ENCODE assay signal across 15 cellular contexts in genomic region chr4:40211224-40212185, GRCh38. TPM values are rescaled to one million over a fixed set of nuclear protein-coding genes. Genes with fewer than 3 reads are reported as not detected.
DNase-seq lines count a peak whose midpoint lies in the region; ATAC-seq and TF ChIP-seq lines count a peak whose summit lies in the region.
"Had no signal": no experiment of that assay in that cellular context is flagged by ENCODE, and none has a peak within 500 bp of the region (broad histone marks: within the 10 kb centered on the region; RNA-seq: fewer than 3 reads in every experiment).

No MANE protein-coding gene starts in this region.

- H3K9me3 Mint-ChIP-seq in activated naive CD8-positive, alpha-beta T cell treated with anti-CD3 and anti-CD28 coated beads, Interleukin-2, amount 50 U/mL, for 24 hours, result no peaks in the 10 kb centered on the region
- H3K9me3 Mint-ChIP-seq in natural killer cell, result no peaks in the 10 kb centered on the region

- no peak for TF ChIP-seq EP300 in SK-N-SH (IDR thresholded peaks at IDR 0.05; ENCODE audit: borderline replicate concordance in 1 of 2, low read depth in 1 of 2, low read length in 1 of 2)

- intact Hi-C loops in natural killer cell (cut with micrococcal nuclease), result no loop called here

- TF ChIP-seq CTCF in SK-N-SH (IDR thresholded peaks at IDR 0.05) (no peak), Loucy (conservative IDR thresholded peaks at IDR 0.05; ENCODE audit: low read length) (no peak), natural killer cell (IDR thresholded peaks at IDR 0.05) (no peak)

- no peak for DNase-seq in SK-N-SH
- DNase-seq in activated naive CD8-positive, alpha-beta T cell treated with anti-CD3 and anti-CD28 coated beads, Interleukin-2, amount 50 U/mL, for 24 hours, result no peak
- no peak for DNase-seq in natural killer cell
- DNase-seq in iPS-NIHi11 (ENCODE audit: low spot score), result no peak
- DNase-seq in NCI-H2227 (lab: John Stamatoyannopoulos, UW; ENCODE audit: unreplicated experiment), result no peak
- DNase-seq: 8988T, body of pancreas, heart left ventricle, left lung, NCI-H2081 treated with DMSO at 0.1 percent for 48 hours, nucleus accumbens had no signal

- no peaks in the 10 kb centered on the region for H3K27me3 ChIP-seq in SK-N-SH (ENCODE audit: insufficient read depth)
- H3K27me3 ChIP-seq in Loucy (ENCODE audit: insufficient read depth, low read length, poor library complexity, severe bottlenecking), result no peaks in the 10 kb centered on the region
- H3K27me3 ChIP-seq: body of pancreas, heart left ventricle, left lung had no signal

- 89% methylated on average over 13 of the region's 13 CpGs for WGBS in SK-N-SH (ENCODE audit: low lambda C conversion rate)

- H2AFZ ChIP-seq in SK-N-SH (ENCODE audit: low read depth) (no peak overlapping the region), Loucy (ENCODE audit: low read length) (no peak overlapping the region)

- no peak overlapping the region for H3K27ac ChIP-seq in SK-N-SH (ENCODE audit: low read depth in 2 of 2, low read length in 1 of 2)
- H3K27ac ChIP-seq: body of pancreas, KMS-11, left lung had no signal

- H4K20me1 ChIP-seq in SK-N-SH (ENCODE audit: insufficient read depth) (no peaks in the 10 kb centered on the region), Loucy (ENCODE audit: insufficient read depth, low read length, poor library complexity, severe bottlenecking) (peaks cover 97% of the 10 kb centered on the region)

- H3K4me3 ChIP-seq in SK-N-SH (ENCODE audit: low read depth in 2 of 2, low read length in 1 of 2) (no peak overlapping the region), Loucy (ENCODE audit: low read length, poor library complexity, severe bottlenecking) (peak overlapping the region; percentile 45)
- H3K4me3 ChIP-seq: body of pancreas, heart left ventricle, left lung had no signal

- CTCF ChIA-PET in SK-N-SH (lab: Yijun Ruan, JAX), result no interaction called here

- POLR2A ChIA-PET in SK-N-SH (lab: Yijun Ruan, JAX), result no interaction called here

- H3K4me2 ChIP-seq in SK-N-SH (no peak overlapping the region), Loucy (ENCODE audit: low read depth, low read length, poor library complexity, severe bottlenecking) (peak overlapping the region; percentile 96)
- H3K4me2 ChIP-seq: KMS-11 had no signal

- H3K79me2 ChIP-seq in SK-N-SH (ENCODE audit: insufficient read depth) (no peaks in the 10 kb centered on the region), Loucy (ENCODE audit: insufficient read depth, low read length) (peaks cover 100% of the 10 kb centered on the region)

- H3K4me1 ChIP-seq in SK-N-SH (ENCODE audit: control insufficient read depth in 1 of 2, insufficient read depth in 2 of 2, low read depth in 1 of 2, low read length in 1 of 2), result peaks cover 5 to 6% of the 10 kb centered on the region in 2 experiments; a peak in 3 of 4 replicates
- H3K4me1 ChIP-seq in Loucy (ENCODE audit: insufficient read depth, low read length, poor library complexity, severe bottlenecking), result peaks cover 69% of the 10 kb centered on the region
- H3K4me1 ChIP-seq: body of pancreas had no signal

- H3K4me1 Mint-ChIP-seq in activated naive CD8-positive, alpha-beta T cell treated with anti-CD3 and anti-CD28 coated beads, Interleukin-2, amount 50 U/mL, for 24 hours, result peaks cover 94% of the 10 kb centered on the region
- H3K4me1 Mint-ChIP-seq in natural killer cell, result peaks cover 85 to 87% of the 10 kb centered on the region in 2 donors

- H3K36me3 Mint-ChIP-seq in activated naive CD8-positive, alpha-beta T cell treated with anti-CD3 and anti-CD28 coated beads, Interleukin-2, amount 50 U/mL, for 24 hours (ENCODE audit: low read depth), result peaks cover 73% of the 10 kb centered on the region
- no peaks in the 10 kb centered on the region for H3K36me3 Mint-ChIP-seq in natural killer cell

- H3K9ac ChIP-seq in SK-N-SH (no peak overlapping the region), Loucy (ENCODE audit: low read depth, low read length, poor library complexity, severe bottlenecking) (no peak overlapping the region)
- H3K9ac ChIP-seq: KMS-11 had no signal

- no peaks in the 10 kb centered on the region for H3K36me3 ChIP-seq in SK-N-SH (replicated peaks in 1 of 2; ENCODE audit: control insufficient read depth in 1 of 2, insufficient read depth in 2 of 2, low read length in 1 of 2)
- peaks cover 82% of the 10 kb centered on the region for H3K36me3 ChIP-seq in Loucy (ENCODE audit: insufficient read depth, low read length)
- H3K36me3 ChIP-seq: heart left ventricle, left lung had no signal

- H3K9me3 ChIP-seq in SK-N-SH (no peaks in the 10 kb centered on the region), Loucy (ENCODE audit: insufficient read depth, low read depth, low read length) (no peaks in the 10 kb centered on the region)
- H3K9me3 ChIP-seq: body of pancreas, heart left ventricle, left lung had no signal

- TF ChIP-seq RAD21 in SK-N-SH (IDR thresholded peaks at IDR 0.05; ENCODE audit: low read length), result no peak

- H3K9me2 ChIP-seq in SK-N-SH (no peaks in the 10 kb centered on the region), Loucy (replicated peaks; ENCODE audit: low read depth, low read length) (no peaks in the 10 kb centered on the region)

- H3K27ac Mint-ChIP-seq in activated naive CD8-positive, alpha-beta T cell treated with anti-CD3 and anti-CD28 coated beads, Interleukin-2, amount 50 U/mL, for 24 hours, result peak overlapping the region; percentile 97
- peak overlapping the region in 1 of 2 donors; percentile 56 for H3K27ac Mint-ChIP-seq in natural killer cell

- ATAC-seq in SK-N-SH treated with all-trans-retinoic acid at 6 μM for 48 hours (peak; percentile 33), natural killer cell (no peak), GM21786 (IDR thresholded peaks at IDR 0.05; ENCODE audit: unreplicated experiment) (no peak)
- ATAC-seq in activated naive CD8-positive, alpha-beta T cell treated with anti-CD3 and anti-CD28 coated beads, Interleukin-2, amount 50 U/mL, for 24 hours, result no peak
- ATAC-seq: body of pancreas, heart left ventricle, left lung had no signal

- H3F3A ChIP-seq in SK-N-SH (replicated peaks; ENCODE audit: insufficient read depth) (no peaks in the 10 kb centered on the region), Loucy (ENCODE audit: low read depth) (no peaks in the 10 kb centered on the region)

- peak overlapping the region; percentile 74 for H3K4me3 Mint-ChIP-seq in activated naive CD8-positive, alpha-beta T cell treated with anti-CD3 and anti-CD28 coated beads, Interleukin-2, amount 50 U/mL, for 24 hours
- peak overlapping the region; percentile 2 for H3K4me3 Mint-ChIP-seq in natural killer cell

- H3K27me3 Mint-ChIP-seq in activated naive CD8-positive, alpha-beta T cell treated with anti-CD3 and anti-CD28 coated beads, Interleukin-2, amount 50 U/mL, for 24 hours, result no peaks in the 10 kb centered on the region
- no peaks in the 10 kb centered on the region for H3K27me3 Mint-ChIP-seq in natural killer cell (ENCODE audit: low read depth in 2 of 2)

TF ChIP-seq in SK-N-SH treated with all-trans-retinoic acid at 6 μM for 48 hours, 23 proteins besides CTCF, POLR2A, EP300 and RAD21 (continues in another document):
- TF ChIP-seq, protein P1, sequence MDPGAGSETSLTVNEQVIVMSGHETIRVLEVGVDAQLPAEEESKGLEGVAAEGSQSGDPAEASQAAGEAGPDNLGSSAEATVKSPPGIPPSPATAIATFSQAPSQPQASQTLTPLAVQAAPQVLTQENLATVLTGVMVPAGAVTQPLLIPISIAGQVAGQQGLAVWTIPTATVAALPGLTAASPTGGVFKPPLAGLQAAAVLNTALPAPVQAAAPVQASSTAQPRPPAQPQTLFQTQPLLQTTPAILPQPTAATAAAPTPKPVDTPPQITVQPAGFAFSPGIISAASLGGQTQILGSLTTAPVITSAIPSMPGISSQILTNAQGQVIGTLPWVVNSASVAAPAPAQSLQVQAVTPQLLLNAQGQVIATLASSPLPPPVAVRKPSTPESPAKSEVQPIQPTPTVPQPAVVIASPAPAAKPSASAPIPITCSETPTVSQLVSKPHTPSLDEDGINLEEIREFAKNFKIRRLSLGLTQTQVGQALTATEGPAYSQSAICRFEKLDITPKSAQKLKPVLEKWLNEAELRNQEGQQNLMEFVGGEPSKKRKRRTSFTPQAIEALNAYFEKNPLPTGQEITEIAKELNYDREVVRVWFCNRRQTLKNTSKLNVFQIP (CRISPR knock-in tag; IDR thresholded peaks at IDR 0.05; ENCODE audit: borderline replicate concordance, low read depth), result no peak
- TF ChIP-seq ZC3H10 (CRISPR knock-in tag; IDR thresholded peaks at IDR 0.05), result no peak
- no peak for TF ChIP-seq TOX (CRISPR knock-in tag; IDR thresholded peaks at IDR 0.05; ENCODE audit: borderline replicate concordance)

TF ChIP-seq in SK-N-SH, 30 proteins besides CTCF, POLR2A, EP300 and RAD21 (continues in another document):
- TF ChIP-seq ELF1 (IDR thresholded peaks at IDR 0.05), result no peak
- TF ChIP-seq MAX (IDR thresholded peaks at IDR 0.05; ENCODE audit: low read depth), result no peak
- no peak for TF ChIP-seq RFX5 (IDR thresholded peaks at IDR 0.05; ENCODE audit: low read length)
- TF ChIP-seq, protein P2, sequence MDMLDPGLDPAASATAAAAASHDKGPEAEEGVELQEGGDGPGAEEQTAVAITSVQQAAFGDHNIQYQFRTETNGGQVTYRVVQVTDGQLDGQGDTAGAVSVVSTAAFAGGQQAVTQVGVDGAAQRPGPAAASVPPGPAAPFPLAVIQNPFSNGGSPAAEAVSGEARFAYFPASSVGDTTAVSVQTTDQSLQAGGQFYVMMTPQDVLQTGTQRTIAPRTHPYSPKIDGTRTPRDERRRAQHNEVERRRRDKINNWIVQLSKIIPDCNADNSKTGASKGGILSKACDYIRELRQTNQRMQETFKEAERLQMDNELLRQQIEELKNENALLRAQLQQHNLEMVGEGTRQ (IDR thresholded peaks at IDR 0.05; ENCODE audit: borderline replicate concordance, low read depth, low read length), result no peak
- no peak for TF ChIP-seq POLR2AphosphoS5 (IDR thresholded peaks at IDR 0.05; ENCODE audit: low read depth, low read length)
- TF ChIP-seq, protein P3, sequence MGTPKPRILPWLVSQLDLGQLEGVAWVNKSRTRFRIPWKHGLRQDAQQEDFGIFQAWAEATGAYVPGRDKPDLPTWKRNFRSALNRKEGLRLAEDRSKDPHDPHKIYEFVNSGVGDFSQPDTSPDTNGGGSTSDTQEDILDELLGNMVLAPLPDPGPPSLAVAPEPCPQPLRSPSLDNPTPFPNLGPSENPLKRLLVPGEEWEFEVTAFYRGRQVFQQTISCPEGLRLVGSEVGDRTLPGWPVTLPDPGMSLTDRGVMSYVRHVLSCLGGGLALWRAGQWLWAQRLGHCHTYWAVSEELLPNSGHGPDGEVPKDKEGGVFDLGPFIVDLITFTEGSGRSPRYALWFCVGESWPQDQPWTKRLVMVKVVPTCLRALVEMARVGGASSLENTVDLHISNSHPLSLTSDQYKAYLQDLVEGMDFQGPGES (IDR thresholded peaks at IDR 0.05; ENCODE audit: low read depth, low read length), result no peak
- no peak for TF ChIP-seq JUND (IDR thresholded peaks at IDR 0.05)
- TF ChIP-seq GATA2 (CRISPR knock-in tag; IDR thresholded peaks at IDR 0.05), result no peak

RNA-seq across cellular contexts. Expression of gene RHOH, which starts 14.7 kb away (rescaled TPM):
- not detected in 2 replicates for polyA plus RNA-seq in SK-N-SH (2012; rRNA removed)
- polyA plus RNA-seq in SK-N-SH (2012; cell fraction: cytosol; rRNA removed), result not detected in 2 replicates
- not detected in 2 replicates for polyA plus RNA-seq in SK-N-SH (2012; cell fraction: nucleus; rRNA removed)
- 100 to 1,000 TPM; 195 to 233 (median 195) TPM for total RNA-seq in natural killer cell
